In genomic region chr1:54996869-54997710, GRCh38 we compare ENCODE assay signal across 10 cellular contexts. TPM values are rescaled to one million over a fixed set of nuclear protein-coding genes. Genes with fewer than 3 reads are reported as not detected.
DNase-seq lines count a peak whose midpoint lies in the region; ATAC-seq and TF ChIP-seq lines count a peak whose summit lies in the region.
"Had no signal": no experiment of that assay in that cellular context is flagged by ENCODE, and none has a peak within 500 bp of the region (broad histone marks: within the 10 kb centered on the region; RNA-seq: fewer than 3 reads in every experiment).

No MANE protein-coding gene starts in this region.

- H3K36me3 ChIP-seq in CD8-positive, alpha-beta T cell (ENCODE audit: insufficient read depth, low read length): no peaks in the 10 kb centered on the region
- no peaks in the 10 kb centered on the region for H3K36me3 ChIP-seq in KMS-11 (ENCODE audit: insufficient read depth)
- H3K36me3 ChIP-seq in mesendoderm (ENCODE audit: control insufficient read depth, insufficient read depth, low read length): no peaks in the 10 kb centered on the region

- peaks cover 20% of the 10 kb centered on the region for H3K4me1 ChIP-seq in CD8-positive, alpha-beta T cell (ENCODE audit: insufficient read depth, low read length)
- H3K4me1 ChIP-seq in KMS-11 (ENCODE audit: low read depth, poor library complexity, severe bottlenecking) (no peaks in the 10 kb centered on the region), mesendoderm (ENCODE audit: control insufficient read depth, low read depth, low read length) (peaks cover 8% of the 10 kb centered on the region)

- no peaks in the 10 kb centered on the region for H4K20me1 ChIP-seq in KMS-11 (ENCODE audit: insufficient read depth)

- peak overlapping the region; percentile 22; the same call in 1 of the 2 replicates for H2AFZ ChIP-seq in KMS-11 (ENCODE audit: low read depth)

- H3K27me3 ChIP-seq in CD8-positive, alpha-beta T cell (ENCODE audit: insufficient read depth, low read length): peaks cover 21% of the 10 kb centered on the region
- H3K27me3 ChIP-seq in KMS-11 (ENCODE audit: insufficient read depth, low read depth) (no peaks in the 10 kb centered on the region), mesendoderm (ENCODE audit: insufficient read depth, low read length, poor library complexity) (no peaks in the 10 kb centered on the region)

- H3K4ac ChIP-seq in mesendoderm (ENCODE audit: low read depth, low read length): no peak overlapping the region

- peak overlapping the region; percentile 59 for H3K4me3 Mint-ChIP-seq in CD8-positive, alpha-beta T cell

- H3K79me2 ChIP-seq in KMS-11 (ENCODE audit: insufficient read depth, low read depth) (no peaks in the 10 kb centered on the region), mesendoderm (ENCODE audit: control insufficient read depth, insufficient read depth, low read length) (no peaks in the 10 kb centered on the region)

- no peak overlapping the region for H2BK120ac ChIP-seq in mesendoderm (ENCODE audit: low read depth, low read length)

- peak overlapping the region; percentile 75 for H3K23ac ChIP-seq in mesendoderm (ENCODE audit: low read length)

- H2BK5ac ChIP-seq in mesendoderm (ENCODE audit: low read length): no peak overlapping the region

- no peak for TF ChIP-seq CTCF in CD8-positive, alpha-beta T cell (IDR thresholded peaks at IDR 0.05)
- TF ChIP-seq CTCF in KMS-11 (conservative IDR thresholded peaks at IDR 0.05; ENCODE audit: low read depth, low read length) (no peak), coronary artery (IDR thresholded peaks at IDR 0.05) (no peak)

- no peak overlapping the region for H3K27ac Mint-ChIP-seq in CD8-positive, alpha-beta T cell

- WGBS in mesendoderm (ENCODE audit: extremely low coverage, insufficient coverage, low lambda C conversion rate): no CpG with 5 or more reads among the region's 46 CpGs

- H4K5ac ChIP-seq in mesendoderm (ENCODE audit: low read length): no peak overlapping the region

- no peak for ATAC-seq in CD8-positive, alpha-beta T cell
- ATAC-seq in HG03378 (IDR thresholded peaks at IDR 0.05; ENCODE audit: unreplicated experiment): no peak

- no peaks in the 10 kb centered on the region for H3K79me1 ChIP-seq in mesendoderm (ENCODE audit: low read length)

- peaks cover 43% of the 10 kb centered on the region for H3K27me3 Mint-ChIP-seq in CD8-positive, alpha-beta T cell (ENCODE audit: low read depth)

- H3K4me3 ChIP-seq in CD8-positive, alpha-beta T cell (ENCODE audit: low read depth, low read length): peak overlapping the region; percentile 13
- H3K4me3 ChIP-seq in KMS-11 (IDR thresholded peaks at IDR 0.05; ENCODE audit: insufficient read depth, low read depth, low read length) (no peak overlapping the region), coronary artery (peak overlapping the region; percentile 30), mesendoderm (ENCODE audit: low read length) (peak overlapping the region; percentile 7)

- H3K9ac ChIP-seq in KMS-11 (no peak overlapping the region), mesendoderm (ENCODE audit: low read length) (peak overlapping the region; percentile 67)

- no peak overlapping the region for H3K27ac ChIP-seq in CD8-positive, alpha-beta T cell (ENCODE audit: low read depth, low read length)
- no peak overlapping the region for H3K27ac ChIP-seq in KMS-11
- H3K27ac ChIP-seq in coronary artery: no peak overlapping the region
- no peak overlapping the region for H3K27ac ChIP-seq in mesendoderm (ENCODE audit: low read depth, low read length)

- no peak overlapping the region for H2AK5ac ChIP-seq in mesendoderm (ENCODE audit: low read length)

- H3K18ac ChIP-seq in mesendoderm (ENCODE audit: low read length): no peak overlapping the region

- no peaks in the 10 kb centered on the region for H3K36me3 Mint-ChIP-seq in CD8-positive, alpha-beta T cell

- POLR2A ChIA-PET in CD8-positive, alpha-beta T cell (lab: Charles Lee): interaction anchor here (1.7 kb wide), 1 partner anchor 52 kb away, joined by 7 read pairs; no protein-coding TSS in a partner anchor

- no peaks in the 10 kb centered on the region for H3K9me3 Mint-ChIP-seq in CD8-positive, alpha-beta T cell

- intact Hi-C loops in CD8-positive, alpha-beta T cell (cut with DNase I, micrococcal nuclease): loop anchor here (1.0 to 5.0 kb wide), 3 partner anchors 47 to 325 kb away; no protein-coding TSS in a partner anchor

- H2BK15ac ChIP-seq in mesendoderm (replicated peaks; ENCODE audit: low read depth): no peak overlapping the region

- no peak overlapping the region for H4K8ac ChIP-seq in mesendoderm (ENCODE audit: low read depth, low read length)

- peak overlapping the region; percentile 84 for H3K56ac ChIP-seq in mesendoderm (ENCODE audit: low read length)

- CTCF ChIA-PET in CD8-positive, alpha-beta T cell (lab: Charles Lee): interaction anchor here (0.6 to 7.1 kb wide), 16 partner anchors 10 to 924 kb away, joined by 3 to 67 read pairs (median 4); no protein-coding TSS in a partner anchor

- no peak for DNase-seq in CD8-positive, alpha-beta T cell
- DNase-seq in coronary artery (ENCODE audit: low spot score) (no peak), mesendoderm (peak; percentile 45), G401 (ENCODE audit: low spot score) (no peak), SIG-M5 (lab: John Stamatoyannopoulos, UW) (no peak), occipital lobe (lab: John Stamatoyannopoulos, UW) (no peak)

- in situ Hi-C loops in G401 (cut with HindIII; ENCODE audit: low sequenced_read_pairs): no loop called here

- no peaks in the 10 kb centered on the region for H3K9me3 ChIP-seq in CD8-positive, alpha-beta T cell (ENCODE audit: low read length)

- peaks cover 24% of the 10 kb centered on the region for H3K4me1 Mint-ChIP-seq in CD8-positive, alpha-beta T cell (ENCODE audit: low read depth)

- H3K4me2 ChIP-seq in KMS-11 (0 out of 2 replicates have a peak overlapping the region, but pooled peaks have one; percentile 17), mesendoderm (ENCODE audit: low read length) (peak overlapping the region; percentile 66)

RNA-seq across cellular contexts. Expression of gene BSND, which starts 1.6 kb away (rescaled TPM):
- not detected for total RNA-seq in CD8-positive, alpha-beta T cell
- polyA plus RNA-seq in mesendoderm (2013, experiment 1 of 2): 0.18 TPM
- 0.21 TPM for polyA plus RNA-seq in mesendoderm (2013, experiment 2 of 2)
- not detected in 2 replicates for total RNA-seq in G401 (2014; rRNA removed; shearing (Covaris generic))
- total RNA-seq in occipital lobe: not detected
- total RNA-seq: lower leg skin; T-helper 1 cell treated with Interleukin-12 subunit alpha and Interleukin-12 subunit beta and Interleukin-4 antibody, amounts not matched to agents 30 ng/mL and 1 ng/mL, for 36 hours had no signal

RNA-seq across cellular contexts. Expression of gene TMEM61, which starts 16.7 kb away (rescaled TPM):
- total RNA-seq in CD8-positive, alpha-beta T cell: not detected
- 0.44 TPM for polyA plus RNA-seq in mesendoderm (2013, experiment 1 of 2)
- polyA plus RNA-seq in mesendoderm (2013, experiment 2 of 2): 0.38 TPM
- total RNA-seq in G401 (2014; rRNA removed; shearing (Covaris generic)): not detected in 2 replicates
- total RNA-seq in occipital lobe: 0.16 TPM
- total RNA-seq: T-helper 1 cell treated with Interleukin-12 subunit alpha and Interleukin-12 subunit beta and Interleukin-4 antibody, amounts not matched to agents 30 ng/mL and 1 ng/mL, for 36 hours had no signal

RNA-seq across cellular contexts. Expression of gene PCSK9, which starts 42.3 kb away (rescaled TPM):
- not detected for total RNA-seq in CD8-positive, alpha-beta T cell
- 31.2 TPM for polyA plus RNA-seq in mesendoderm (2013, experiment 1 of 2)
- polyA plus RNA-seq in mesendoderm (2013, experiment 2 of 2): 32.2 TPM
- 0.06 TPM in 1 of 2 replicates, not detected in the other for total RNA-seq in G401 (2014; rRNA removed; shearing (Covaris generic))
- total RNA-seq in occipital lobe: 4.1 TPM
- total RNA-seq: T-helper 1 cell treated with Interleukin-12 subunit alpha and Interleukin-12 subunit beta and Interleukin-4 antibody, amounts not matched to agents 30 ng/mL and 1 ng/mL, for 36 hours had no signal
